In the genomic region with DNA sequence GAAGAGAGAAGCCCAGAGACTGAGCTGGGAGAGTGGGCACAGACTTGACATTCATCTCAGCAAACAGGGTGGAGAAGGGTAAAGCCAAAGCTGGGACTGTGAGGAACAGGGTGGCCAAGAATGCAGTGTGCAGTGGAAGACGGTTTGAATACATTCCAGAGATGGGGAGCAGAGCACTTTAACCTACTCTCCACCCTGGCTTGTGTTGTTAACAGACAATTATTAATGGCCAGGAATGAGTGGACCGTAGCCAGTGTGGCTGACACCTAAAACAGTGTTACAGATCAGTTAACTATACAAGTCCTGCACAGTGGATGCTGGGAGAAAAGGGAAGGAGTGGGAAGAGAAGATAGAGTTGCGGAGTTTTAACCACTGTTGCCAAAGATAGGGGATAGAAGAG, we compare ENCODE assay signal across 19 cellular contexts. TPM values are rescaled to one million over a fixed set of nuclear protein-coding genes. Genes with fewer than 3 reads are reported as not detected.
A peak's percentile ranks its signal among the peaks of the same experiment; 100 is the strongest.
DNase-seq lines count a peak whose midpoint lies in the region; ATAC-seq, FAIRE-seq and TF ChIP-seq lines count a peak whose summit lies in the region.
"Had no signal": no experiment of that assay in that cellular context is flagged by ENCODE, and none has a peak within 500 bp of the region (broad histone marks: within the 10 kb centered on the region; RNA-seq: fewer than 3 reads in every experiment).

No MANE protein-coding gene starts in this region.

- intact Hi-C loops in right cardiac atrium (cut with DNase I) = loop anchor here in 1 of 4 donors (10.0 kb wide), 1 partner anchor 107 kb away; a partner anchor contains a TSS

- peak; percentile 53 for DNase-seq in HK-2 (ENCODE audit: unreplicated experiment)
- peak; percentile 62 for DNase-seq in astrocyte (ENCODE audit: low read depth)
- DNase-seq in right cardiac atrium = peak in 1 of 3 donors; percentile 52
- no peak for DNase-seq in osteocyte (ENCODE audit: extremely low spot score, unreplicated experiment)
- DNase-seq in stimulated activated CD4-positive, alpha-beta T cell treated with anti-CD3 and anti-CD28 coated beads, Interleukin-2, amount 100 ng/mL, for 24 hours = no peak
- DNase-seq: activated B cell treated with CpG ODN at 0.5 μM for 24 hours; activated CD4-positive, alpha-beta memory T cell treated with anti-CD3 and anti-CD28 coated beads for 36 hours; activated gamma-delta T cell; adrenal gland; CD4-positive, CD25-positive, alpha-beta regulatory T cell; dermis blood vessel endothelial cell; HCEC 1CT; head of caudate nucleus; immature natural killer cell; NCI-H1694; T1000 had no signal

- peak; percentile 5 for FAIRE-seq in astrocyte (lab: Jason Lieb, UNC)
- FAIRE-seq: bronchial epithelial cell had no signal

- TF ChIP-seq CTCF in astrocyte (IDR thresholded peaks at IDR 0.05; ENCODE audit: insufficient read depth, low read depth, low read length) (no peak), osteocyte (IDR thresholded peaks at IDR 0.05) (no peak)

- H3K9me3 Mint-ChIP-seq in astrocyte (ENCODE audit: unreplicated experiment) (no peaks in the 10 kb centered on the region), osteocyte (ENCODE audit: unreplicated experiment) (no peaks in the 10 kb centered on the region)
- H3K9me3 Mint-ChIP-seq: activated B cell treated with CpG ODN at 0.5 μM for 24 hours; activated CD4-positive, alpha-beta memory T cell treated with anti-CD3 and anti-CD28 coated beads for 36 hours; CD4-positive, CD25-positive, alpha-beta regulatory T cell; immature natural killer cell had no signal

- H3K4me3 ChIP-seq in astrocyte (ENCODE audit: insufficient read depth, low read depth, low read length) (no peak overlapping the region), right cardiac atrium (ENCODE audit: low read length) (no peak overlapping the region)
- H3K4me3 ChIP-seq: adrenal gland had no signal

- H3K4me1 ChIP-seq in astrocyte (ENCODE audit: insufficient read depth, low read length) = peaks cover 18% of the 10 kb centered on the region
- peaks cover 9% of the 10 kb centered on the region for H3K4me1 ChIP-seq in right cardiac atrium (ENCODE audit: control insufficient read depth, insufficient read depth, low read length)

- no peak overlapping the region for H3K9ac ChIP-seq in astrocyte (ENCODE audit: low read length)

- no peak overlapping the region for H3K4me2 ChIP-seq in astrocyte (ENCODE audit: low read length)

- H3K27ac Mint-ChIP-seq in astrocyte (ENCODE audit: unreplicated experiment) (no peak overlapping the region), osteocyte (ENCODE audit: unreplicated experiment) (peak overlapping the region; percentile 2)
- H3K27ac Mint-ChIP-seq: activated B cell treated with CpG ODN at 0.5 μM for 24 hours; activated CD4-positive, alpha-beta memory T cell treated with anti-CD3 and anti-CD28 coated beads for 36 hours; immature natural killer cell had no signal

- H3K4me1 Mint-ChIP-seq in astrocyte (ENCODE audit: low read depth, unreplicated experiment) (peaks cover 22% of the 10 kb centered on the region), osteocyte (ENCODE audit: unreplicated experiment) (peaks cover 51% of the 10 kb centered on the region)

- H3K79me2 ChIP-seq in astrocyte (ENCODE audit: insufficient read depth, low read length) = no peaks in the 10 kb centered on the region

- H3K27me3 ChIP-seq in astrocyte (ENCODE audit: insufficient read depth, low read length) (no peaks in the 10 kb centered on the region), right cardiac atrium (ENCODE audit: control insufficient read depth, insufficient read depth) (no peaks in the 10 kb centered on the region)
- H3K27me3 ChIP-seq: adrenal gland had no signal

- no peaks in the 10 kb centered on the region for H4K20me1 ChIP-seq in astrocyte (ENCODE audit: insufficient read depth, low read length)

- H3K27ac ChIP-seq in astrocyte (ENCODE audit: low read depth, low read length) (no peak overlapping the region), right cardiac atrium (ENCODE audit: low read length) (peak overlapping the region; percentile 61)
- H3K27ac ChIP-seq: adrenal gland had no signal

- H3K4me3 Mint-ChIP-seq in astrocyte (ENCODE audit: unreplicated experiment) (no peak overlapping the region), osteocyte (ENCODE audit: unreplicated experiment) (no peak overlapping the region)
- H3K4me3 Mint-ChIP-seq: activated B cell treated with CpG ODN at 0.5 μM for 24 hours; activated CD4-positive, alpha-beta memory T cell treated with anti-CD3 and anti-CD28 coated beads for 36 hours; CD4-positive, CD25-positive, alpha-beta regulatory T cell; immature natural killer cell had no signal

- 30% methylated on average over 3 of the region's 3 CpGs for WGBS in right cardiac atrium

- H3K36me3 ChIP-seq in astrocyte (ENCODE audit: insufficient read depth, low read length) = no peaks in the 10 kb centered on the region
- H3K36me3 ChIP-seq: adrenal gland had no signal

- ATAC-seq in right cardiac atrium (peak; percentile 62 to 63), GM21717 (IDR thresholded peaks at IDR 0.05; ENCODE audit: unreplicated experiment) (no peak), GM18502 (IDR thresholded peaks at IDR 0.05; ENCODE audit: poor library complexity, unreplicated experiment) (no peak)

- H3K9me3 ChIP-seq in astrocyte (ENCODE audit: insufficient read depth, low read depth, low read length) = no peaks in the 10 kb centered on the region
- no peaks in the 10 kb centered on the region for H3K9me3 ChIP-seq in right cardiac atrium (ENCODE audit: control insufficient read depth, low read length)
- H3K9me3 ChIP-seq: adrenal gland had no signal

- H3K27me3 Mint-ChIP-seq in astrocyte (ENCODE audit: low read depth, unreplicated experiment) = no peaks in the 10 kb centered on the region
- H3K27me3 Mint-ChIP-seq in osteocyte (ENCODE audit: unreplicated experiment) = no peaks in the 10 kb centered on the region
- H3K27me3 Mint-ChIP-seq: activated B cell treated with CpG ODN at 0.5 μM for 24 hours; activated CD4-positive, alpha-beta memory T cell treated with anti-CD3 and anti-CD28 coated beads for 36 hours; CD4-positive, CD25-positive, alpha-beta regulatory T cell had no signal

- H3K36me3 Mint-ChIP-seq in astrocyte (ENCODE audit: low read depth, unreplicated experiment) = no peaks in the 10 kb centered on the region
- peaks cover 3% of the 10 kb centered on the region for H3K36me3 Mint-ChIP-seq in osteocyte (ENCODE audit: unreplicated experiment)
- H3K36me3 Mint-ChIP-seq: activated CD4-positive, alpha-beta memory T cell treated with anti-CD3 and anti-CD28 coated beads for 36 hours; CD4-positive, CD25-positive, alpha-beta regulatory T cell; immature natural killer cell had no signal

- H2AFZ ChIP-seq in astrocyte (ENCODE audit: low read depth, low read length) = no peak overlapping the region

RNA-seq across cellular contexts. Expression of a gene that starts 7.4 kb away (rescaled TPM):
- 24.2 and 25.4 TPM in 2 replicates for total RNA-seq in astrocyte
- total RNA-seq in right cardiac atrium = 10 to 100 TPM; 58.8 to 65.5 (median 60.7) TPM
- 17.6 TPM for polyA plus RNA-seq in right cardiac atrium
- 53.6 and 63.3 TPM in 2 replicates for total RNA-seq in osteocyte

Comparison
In these comparisons a context has a peak if more than half of its experiments do, and no peak if none do; other contexts are left out.
1. DNase-seq: peak in HK-2 (single experiment) and astrocyte (single experiment); none in osteocyte (single experiment) and stimulated activated CD4-positive, alpha-beta T cell treated with anti-CD3 and anti-CD28 coated beads, Interleukin-2, amount 100 ng/mL, for 24 hours (0 of 2).
2. ATAC-seq: peak in right cardiac atrium (2 of 2); none in GM21717 (single experiment) and GM18502 (single experiment).